Comparison of ENCODE assay signal across 13 cellular contexts in genomic region chr11:64086263-64086938, GRCh38. TPM values are rescaled to one million over a fixed set of nuclear protein-coding genes. Genes with fewer than 3 reads are reported as not detected.
DNase-seq lines count a peak whose midpoint lies in the region; ATAC-seq and TF ChIP-seq lines count a peak whose summit lies in the region.
"Had no signal": no experiment of that assay in that cellular context is flagged by ENCODE, and none has a peak within 500 bp of the region (broad histone marks: within the 10 kb centered on the region; RNA-seq: fewer than 3 reads in every experiment).

No MANE protein-coding gene starts in this region.

- ATAC-seq in right cardiac atrium: peak; percentile 9 to 37
- ATAC-seq in HG03039 (IDR thresholded peaks at IDR 0.05; ENCODE audit: unreplicated experiment): no peak
- no peak for ATAC-seq in naive thymus-derived CD8-positive, alpha-beta T cell
- no peak for ATAC-seq in HG03139 (IDR thresholded peaks at IDR 0.05; ENCODE audit: unreplicated experiment)
- ATAC-seq: T-helper 17 cell had no signal

- H3K27me3 ChIP-seq in right cardiac atrium (ENCODE audit: control insufficient read depth, insufficient read depth) (no peaks in the 10 kb centered on the region), tibial nerve (no peaks in the 10 kb centered on the region)

- POLR2A ChIA-PET in RWPE1 (lab: Yijun Ruan, JAX; ENCODE audit: low non-redundant PET): no interaction called here
- POLR2A ChIA-PET in naive thymus-derived CD8-positive, alpha-beta T cell (lab: Charles Lee): no interaction called here

- peak overlapping the region in 2 of 10 donors; percentile 27 to 59 for H3K27ac Mint-ChIP-seq in naive thymus-derived CD8-positive, alpha-beta T cell
- H3K27ac Mint-ChIP-seq: activated T-cell treated with anti-CD3 and anti-CD28 coated beads, Interleukin-2, amount 50 U/mL, for 24 hours; T-helper 17 cell had no signal

- H3K9me3 Mint-ChIP-seq in naive thymus-derived CD8-positive, alpha-beta T cell: no peaks in the 10 kb centered on the region
- H3K9me3 Mint-ChIP-seq: activated T-cell treated with anti-CD3 and anti-CD28 coated beads, Interleukin-2, amount 50 U/mL, for 24 hours; naive B cell had no signal

- no peak overlapping the region for H3K4me3 Mint-ChIP-seq in naive thymus-derived CD8-positive, alpha-beta T cell
- H3K4me3 Mint-ChIP-seq: activated T-cell treated with anti-CD3 and anti-CD28 coated beads, Interleukin-2, amount 50 U/mL, for 24 hours; T-helper 17 cell had no signal

- no peak for TF ChIP-seq POLR2A in tibial nerve (IDR thresholded peaks at IDR 0.05)

- H3K27me3 Mint-ChIP-seq in naive thymus-derived CD8-positive, alpha-beta T cell: no peaks in the 10 kb centered on the region
- H3K27me3 Mint-ChIP-seq: activated T-cell treated with anti-CD3 and anti-CD28 coated beads, Interleukin-2, amount 50 U/mL, for 24 hours; naive B cell; T-helper 17 cell had no signal

- no peak for TF ChIP-seq EP300 in tibial nerve (IDR thresholded peaks at IDR 0.05)

- no peaks in the 10 kb centered on the region for H3K9me3 ChIP-seq in right cardiac atrium (ENCODE audit: control insufficient read depth, low read length)
- no peaks in the 10 kb centered on the region for H3K9me3 ChIP-seq in tibial nerve

- no peaks in the 10 kb centered on the region for H3K36me3 ChIP-seq in tibial nerve

- H3K4me3 ChIP-seq in right cardiac atrium (ENCODE audit: low read length): no peak overlapping the region
- no peak overlapping the region for H3K4me3 ChIP-seq in tibial nerve

- peaks cover 0 to 3% (median 0%) of the 10 kb centered on the region in 4 donors for H3K4me1 Mint-ChIP-seq in naive thymus-derived CD8-positive, alpha-beta T cell
- H3K4me1 Mint-ChIP-seq: naive B cell had no signal

- intact Hi-C loops in right cardiac atrium (cut with DNase I): no loop called here

- H3K27ac ChIP-seq in RWPE1 (peak overlapping the region; percentile 76), right cardiac atrium (ENCODE audit: low read length) (no peak overlapping the region), tibial nerve (peak overlapping the region in 2 of 4 donors; percentile 61 to 83)

- peak; percentile 60 for DNase-seq in NCI-H82 (lab: John Stamatoyannopoulos, UW)
- DNase-seq in NCI-H82 treated with DMSO at 0.1 percent for 48 hours (lab: John Stamatoyannopoulos, UW; ENCODE audit: unreplicated experiment): no peak
- DNase-seq in RWPE1 (ENCODE audit: low spot score): no peak
- DNase-seq in right cardiac atrium: peak; percentile 58 to 83 (median 76)
- peak; percentile 20 to 36 for DNase-seq in tibial nerve (ENCODE audit: low spot score in 2 of 2)
- no peak for DNase-seq in naive thymus-derived CD8-positive, alpha-beta T cell
- DNase-seq: activated T-cell treated with anti-CD3 and anti-CD28 coated beads, Interleukin-2, amount 50 U/mL, for 24 hours; naive B cell; NCI-H446 treated with DMSO at 0.1 percent for 48 hours; stimulated activated CD4-positive, alpha-beta T cell treated with anti-CD3 and anti-CD28 coated beads, Interleukin-2, amount 100 ng/mL, for 48 hours; T-helper 17 cell had no signal

- CTCF ChIA-PET in RWPE1 (lab: Yijun Ruan, JAX): interaction anchor here (0.6 kb wide), 1 partner anchor 103 kb away, joined by 3 read pairs; no protein-coding TSS in a partner anchor

- H3K4me1 ChIP-seq in right cardiac atrium (ENCODE audit: control insufficient read depth, insufficient read depth, low read length) (no peaks in the 10 kb centered on the region), tibial nerve (peaks cover 0 to 79% (median 17%) of the 10 kb centered on the region in 4 donors)

- H3K36me3 Mint-ChIP-seq in naive thymus-derived CD8-positive, alpha-beta T cell: no peaks in the 10 kb centered on the region
- H3K36me3 Mint-ChIP-seq: naive B cell had no signal

- TF ChIP-seq CTCF in RWPE1 (conservative IDR thresholded peaks at IDR 0.05; ENCODE audit: low read depth): no peak
- no peak for TF ChIP-seq CTCF in tibial nerve (IDR thresholded peaks at IDR 0.05)

- 66% methylated on average over 15 of the region's 15 CpGs for WGBS in right cardiac atrium
- 50 to 67% methylated on average over 15 of the region's 15 CpGs for WGBS in tibial nerve, 2 donors

RNA-seq across cellular contexts. Expression of gene FLRT1, which starts 50.7 kb away (rescaled TPM):
- total RNA-seq in right cardiac atrium (1 to 10 TPM in 3 of 4 donors, under 1 TPM in 1; 0.92 to 2.0 (median 1.6) TPM), tibial nerve (1 to 10 TPM in 1 of 4 donors, under 1 TPM in 3; 0.39 to 2.1 (median 0.52) TPM)
- 1.5 TPM for polyA plus RNA-seq in right cardiac atrium
- not detected for total RNA-seq in naive thymus-derived CD8-positive, alpha-beta T cell
- not detected for polyA plus RNA-seq in naive thymus-derived CD8-positive, alpha-beta T cell
- total RNA-seq: T-helper 17 cell had no signal

Comparison
In these comparisons a context has a peak if more than half of its experiments do, and no peak if none do; other contexts are left out.
1. DNase-seq: peak in NCI-H82 (single experiment), right cardiac atrium (3 of 3) and tibial nerve (2 of 2); none in NCI-H82 treated with DMSO at 0.1 percent for 48 hours (single experiment), RWPE1 (single experiment) and naive thymus-derived CD8-positive, alpha-beta T cell (0 of 10).
2. ATAC-seq: peak in right cardiac atrium (2 of 2); none in HG03039 (single experiment), naive thymus-derived CD8-positive, alpha-beta T cell (0 of 2) and HG03139 (single experiment).